1 cellular context compared by ENCODE assay signal in the genomic region with DNA sequence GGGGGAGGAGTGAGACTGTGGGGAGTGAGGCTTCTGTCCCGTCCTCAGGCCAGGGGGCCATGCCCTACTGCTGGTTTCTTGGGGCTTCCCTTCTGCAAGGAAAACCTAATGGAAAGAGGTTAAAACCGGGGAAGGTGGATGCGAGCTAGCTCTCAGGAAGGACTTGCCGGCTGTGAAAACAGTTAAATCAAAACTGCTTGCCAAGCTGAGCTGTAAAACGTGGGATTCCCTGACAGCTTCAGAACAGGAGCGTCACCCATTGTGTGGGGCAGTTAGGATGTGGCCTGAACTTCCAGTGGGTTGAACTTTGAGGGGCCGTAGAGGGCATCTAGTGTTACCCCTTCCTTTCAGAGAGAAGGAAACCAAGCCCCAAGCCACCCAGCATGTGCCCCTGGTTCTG.
TF ChIP-seq lines count a peak whose summit lies in the region.

No MANE protein-coding gene starts in this region.

TF ChIP-seq in GM12878, 131 proteins besides CTCF, POLR2A, EP300 and RAD21:
- TF ChIP-seq JUND (IDR thresholded peaks at IDR 0.05; ENCODE audit: low read depth, low read length) (no peak), BHLHE40 (IDR thresholded peaks at IDR 0.05; ENCODE audit: borderline replicate concordance in 1 of 2, low read depth in 2 of 2, low read length in 1 of 2) (no peak), EGR1 (IDR thresholded peaks at IDR 0.05; ENCODE audit: borderline replicate concordance in 1 of 2, low read depth in 2 of 2, low read length in 2 of 2) (no peak)
